Comparison of ENCODE assay signal across 33 cellular contexts in genomic region chr4:174808119-174808518, GRCh38. TPM values are rescaled to one million over a fixed set of nuclear protein-coding genes. Genes with fewer than 3 reads are reported as not detected.
"Had no signal": no experiment of that assay in that cellular context is flagged by ENCODE, and none has a peak within 500 bp of the region (broad histone marks: within the 10 kb centered on the region; RNA-seq: fewer than 3 reads in every experiment).

No MANE protein-coding gene starts in this region.

- H3K79me2 ChIP-seq: parathyroid adenoma had no signal

- H3K27ac ChIP-seq: neural progenitor cell, ovary, parathyroid adenoma, psoas muscle, skin epidermis, spleen, suprapubic skin, testis, tibial artery, transverse colon, upper lobe of left lung, vagina had no signal

- ATAC-seq: naive thymus-derived CD4-positive, alpha-beta T cell; natural killer cell; psoas muscle; right cardiac atrium; sciatic nerve; stimulated activated memory B cell treated with anti-CD40 and anti-IgM and Interleukin-4, amounts not matched to agents 10 μg/mL and 1 μg/mL and 100 μg/mL, for 72 hours; stimulated activated naive CD8-positive, alpha-beta T cell treated with anti-CD3 and anti-CD28 coated beads, Interleukin-15, amount 100 ng/mL, for 72 hours; stimulated activated naive CD8-positive, alpha-beta T cell treated with anti-CD3 and anti-CD28 coated beads, Interleukin-15, Interleukin-2, amounts not matched to agents 100 U/mL and 50 U/mL, for 24 hours had no signal

- H3K4me1 ChIP-seq: parathyroid adenoma, psoas muscle, spleen, suprapubic skin, testis, tibial artery, transverse colon, upper lobe of left lung, vagina had no signal

- H2AFZ ChIP-seq: neural progenitor cell, parathyroid adenoma had no signal

- H3K9me3 ChIP-seq: ovary, psoas muscle, suprapubic skin, testis, tibial artery, upper lobe of left lung, vagina had no signal

- H3K36me3 ChIP-seq: neural progenitor cell, ovary, spleen, suprapubic skin, tibial artery, transverse colon, upper lobe of left lung, vagina had no signal

- H3K27me3 ChIP-seq: neural progenitor cell, ovary, spleen, suprapubic skin, testis, tibial artery, transverse colon, upper lobe of left lung, vagina had no signal

- DNase-seq: naive thymus-derived CD4-positive, alpha-beta T cell; natural killer cell; occipital lobe; ovary; posterior cingulate gyrus; psoas muscle; right cardiac atrium; spleen; stimulated activated CD4-positive, alpha-beta T cell treated with anti-CD3 and anti-CD28 coated beads, Interleukin-12 subunit alpha, Interleukin-12 subunit beta, amount 100 ng/mL, for 4 hours; stimulated activated CD4-positive, alpha-beta T cell treated with anti-CD3 and anti-CD28 coated beads, Interleukin-1b, Interleukin-23, amount 100 ng/mL, for 48 hours; stimulated activated CD4-positive, alpha-beta T cell treated with anti-CD3 and anti-CD28 coated beads, Interleukin-4, amount 100 ng/mL, for 1 hour; stimulated activated CD4-positive, alpha-beta T cell treated with anti-CD3 and anti-CD28 coated beads, Interleukin-4, amount 100 ng/mL, for 4 hours; stimulated activated CD8-positive, alpha-beta memory T cell treated with anti-CD3 and anti-CD28 coated beads, Interleukin-4, amount 100 ng/mL, for 48 hours; stimulated activated naive CD4-positive, alpha-beta T cell; stimulated activated naive CD8-positive, alpha-beta T cell treated with anti-CD3 and anti-CD28 coated beads, Interleukin-15, amount 100 ng/mL, for 72 hours; stimulated activated naive CD8-positive, alpha-beta T cell treated with anti-CD3 and anti-CD28 coated beads, Interleukin-15, Interleukin-2, amounts not matched to agents 100 U/mL and 50 U/mL, for 24 hours; substantia nigra; testis; tibial artery; transverse colon; upper lobe of left lung had no signal

- H3K9ac ChIP-seq: neural progenitor cell, parathyroid adenoma had no signal

- H3K4me2 ChIP-seq: neural progenitor cell, smooth muscle cell had no signal

- H3K4me3 ChIP-seq: neural progenitor cell, ovary, psoas muscle, skin epidermis, smooth muscle cell, spleen, suprapubic skin, testis, tibial artery, transverse colon, upper lobe of left lung, vagina had no signal

- FAIRE-seq: urothelium cell line had no signal

RNA-seq across cellular contexts. Expression of gene GLRA3, which starts 20.9 kb away (rescaled TPM):
- total RNA-seq: naive thymus-derived CD4-positive, alpha-beta T cell; natural killer cell; osteoblast; ovary; renal cortical epithelial cell; right cardiac atrium; sciatic nerve; smooth muscle cell; suprapubic skin; transverse colon; ureter; vagina had no signal
- polyA plus RNA-seq: naive thymus-derived CD4-positive, alpha-beta T cell; ovary; right cardiac atrium; smooth muscle cell had no signal
